Comparison of ENCODE assay signal across 1 cellular context in genomic region chr1:245791410-245792312, GRCh38.
TF ChIP-seq lines count a peak whose summit lies in the region.

No MANE protein-coding gene starts in this region.

TF ChIP-seq in SK-N-SH treated with all-trans-retinoic acid at 6 μM for 48 hours, 23 proteins besides CTCF, POLR2A, EP300 and RAD21 (continued from another document):
- TF ChIP-seq PATZ1 (CRISPR knock-in tag; IDR thresholded peaks at IDR 0.05; ENCODE audit: borderline replicate concordance) (peak; percentile 80), ARNTL (CRISPR knock-in tag; IDR thresholded peaks at IDR 0.05; ENCODE audit: borderline replicate concordance, low read depth) (no peak), ZFP3 (CRISPR knock-in tag; IDR thresholded peaks at IDR 0.05) (no peak), BACH2 (CRISPR knock-in tag; IDR thresholded peaks at IDR 0.05; ENCODE audit: borderline replicate concordance) (no peak), TOX (CRISPR knock-in tag; IDR thresholded peaks at IDR 0.05; ENCODE audit: borderline replicate concordance) (peak; percentile 86), TCF4 (CRISPR knock-in tag; IDR thresholded peaks at IDR 0.05; ENCODE audit: borderline replicate concordance) (peak; percentile 98), GLIS3 (CRISPR knock-in tag; IDR thresholded peaks at IDR 0.05) (peak; percentile 85; the same call in 1 of the 2 replicates), ESRRG (CRISPR knock-in tag; IDR thresholded peaks at IDR 0.05) (peak; percentile 76; the same call in 1 of the 2 replicates), CSDC2 (CRISPR knock-in tag; IDR thresholded peaks at IDR 0.05) (0 out of 2 replicates have a peak, but pooled peaks have one; percentile 38), ZFP30 (CRISPR knock-in tag; IDR thresholded peaks at IDR 0.05) (no peak)
